ENCODE assay signal across 2 cellular contexts in genomic region chr12:130778776-130779175, GRCh38.
TF ChIP-seq lines count a peak whose summit lies in the region.

No MANE protein-coding gene starts in this region.

TF ChIP-seq in HepG2, 621 proteins besides CTCF, POLR2A, EP300 and RAD21:
- TF ChIP-seq ZNF121 (CRISPR knock-in tag; IDR thresholded peaks at IDR 0.05) (peak; percentile 59; the same call in 1 of the 2 replicates), ZMYM3 (CRISPR knock-in tag; IDR thresholded peaks at IDR 0.05) (no peak), SPEN (CRISPR knock-in tag; IDR thresholded peaks at IDR 0.05; ENCODE audit: low read depth) (no peak)
- TF ChIP-seq, protein P1, sequence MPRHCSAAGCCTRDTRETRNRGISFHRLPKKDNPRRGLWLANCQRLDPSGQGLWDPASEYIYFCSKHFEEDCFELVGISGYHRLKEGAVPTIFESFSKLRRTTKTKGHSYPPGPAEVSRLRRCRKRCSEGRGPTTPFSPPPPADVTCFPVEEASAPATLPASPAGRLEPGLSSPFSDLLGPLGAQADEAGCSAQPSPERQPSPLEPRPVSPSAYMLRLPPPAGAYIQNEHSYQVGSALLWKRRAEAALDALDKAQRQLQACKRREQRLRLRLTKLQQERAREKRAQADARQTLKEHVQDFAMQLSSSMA (CRISPR knock-in tag; IDR thresholded peaks at IDR 0.05), result no peak

TF ChIP-seq in K562, 482 proteins besides CTCF, POLR2A, EP300 and RAD21:
- TF ChIP-seq ZNF121 (CRISPR knock-in tag; conservative IDR thresholded peaks at IDR 0.05) (peak; percentile 52), FOXP1 (CRISPR knock-in tag; IDR thresholded peaks at IDR 0.05) (no peak)
